ENCODE assay signal across 9 cellular contexts in the genomic region with DNA sequence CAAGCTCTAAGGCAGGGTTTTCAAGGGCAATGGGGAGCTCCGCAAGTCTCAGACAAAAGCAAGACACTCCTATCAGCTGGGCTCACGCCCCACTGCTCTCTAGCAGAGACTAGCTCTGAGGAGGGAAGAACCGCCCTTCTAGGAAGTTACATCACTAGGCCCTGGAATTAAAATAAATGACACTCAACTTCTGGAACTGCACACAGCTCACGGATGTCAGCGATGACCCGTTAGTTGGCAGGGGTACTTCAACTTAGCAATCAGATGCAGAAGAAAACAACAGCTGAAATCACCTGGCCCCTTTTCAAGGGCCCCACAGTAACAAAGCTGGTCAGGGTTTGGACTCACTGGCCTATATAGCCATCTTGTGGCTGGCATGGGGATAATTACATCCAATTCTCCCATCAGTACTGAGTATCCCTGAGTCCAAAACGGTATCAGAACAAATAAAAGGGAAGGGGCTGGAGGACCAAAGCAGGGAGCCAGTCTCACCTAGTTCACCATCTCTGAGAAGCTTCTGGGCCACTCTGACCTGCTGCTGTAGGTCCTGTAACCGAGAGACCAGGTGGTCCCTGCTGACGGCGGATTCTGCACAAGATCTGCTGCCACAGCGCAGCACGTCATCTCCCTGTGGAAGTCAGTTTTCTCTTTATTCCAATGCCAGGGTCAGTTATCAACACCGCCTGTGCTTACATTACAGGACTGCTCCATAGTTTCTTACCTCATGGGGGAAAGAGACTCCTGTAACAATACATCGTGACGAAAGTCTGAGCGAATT. TPM values are rescaled to one million over a fixed set of nuclear protein-coding genes. Genes with fewer than 3 reads are reported as not detected.
DNase-seq lines count a peak whose midpoint lies in the region; ATAC-seq, FAIRE-seq and TF ChIP-seq lines count a peak whose summit lies in the region.
"Had no signal": no experiment of that assay in that cellular context is flagged by ENCODE, and none has a peak within 500 bp of the region (broad histone marks: within the 10 kb centered on the region; RNA-seq: fewer than 3 reads in every experiment).

No MANE protein-coding gene starts in this region.

- peaks cover 19 to 35% of the 10 kb centered on the region in 2 donors for H3K36me3 Mint-ChIP-seq in stimulated activated naive B cell treated with anti-CD40 and anti-IgM and Interleukin-4, amounts not matched to agents 10 μg/mL and 1 μg/mL and 100 μg/mL, for 72 hours

- no peak overlapping the region for H3K4me2 ChIP-seq in keratinocyte (ENCODE audit: control insufficient read depth, extremely low read depth, insufficient read depth, low read depth, low read length)

- FAIRE-seq in keratinocyte (lab: Jason Lieb, UNC): peak; percentile 81

- H3K27ac ChIP-seq in keratinocyte (ENCODE audit: control insufficient read depth, insufficient read depth, low read length): peak overlapping the region; percentile 38

- no peak overlapping the region for H3K4me3 ChIP-seq in keratinocyte (ENCODE audit: control insufficient read depth in 2 of 3, extremely low read depth in 1 of 3, insufficient read depth in 2 of 3, low read depth in 1 of 3, low read length in 3 of 3)

- no peaks in the 10 kb centered on the region for H3K27me3 ChIP-seq in keratinocyte (ENCODE audit: control insufficient read depth, extremely low read depth, insufficient read depth, low read length)

- peak overlapping the region; percentile 37 to 66 for H3K4me3 Mint-ChIP-seq in stimulated activated naive B cell treated with anti-CD40 and anti-IgM and Interleukin-4, amounts not matched to agents 10 μg/mL and 1 μg/mL and 100 μg/mL, for 72 hours
- H3K4me3 Mint-ChIP-seq: central memory CD8-positive, alpha-beta T cell had no signal

- H3K9me1 ChIP-seq in keratinocyte (ENCODE audit: control insufficient read depth, extremely low read depth, insufficient read depth, low read length): no peaks in the 10 kb centered on the region

- DNase-seq in NCI-H2171 treated with DMSO at 0.1 percent for 48 hours (lab: John Stamatoyannopoulos, UW) (peak; percentile 45), NCI-H2171 (lab: John Stamatoyannopoulos, UW) (no peak), NCI-H2227 (lab: John Stamatoyannopoulos, UW; ENCODE audit: unreplicated experiment) (peak; percentile 47), T47D (ENCODE audit: low read depth in 1 of 2, low spot score in 1 of 2) (peak; percentile 52 to 66), keratinocyte (ENCODE audit: low read depth, low spot score) (no peak)
- peak; percentile 40 for DNase-seq in stimulated activated naive B cell treated with anti-CD40 and anti-IgM and Interleukin-4, amounts not matched to agents 10 μg/mL and 1 μg/mL and 100 μg/mL, for 72 hours

- in situ Hi-C loops in T47D (cut with HindIII; ENCODE audit: low pct_unique_long_range_greater_than_20kb, low sequenced_read_pairs): no loop called here

- H3K27me3 Mint-ChIP-seq in stimulated activated naive B cell treated with anti-CD40 and anti-IgM and Interleukin-4, amounts not matched to agents 10 μg/mL and 1 μg/mL and 100 μg/mL, for 72 hours: no peaks in the 10 kb centered on the region
- H3K27me3 Mint-ChIP-seq: central memory CD8-positive, alpha-beta T cell had no signal

- H3K9me3 Mint-ChIP-seq in stimulated activated naive B cell treated with anti-CD40 and anti-IgM and Interleukin-4, amounts not matched to agents 10 μg/mL and 1 μg/mL and 100 μg/mL, for 72 hours: no peaks in the 10 kb centered on the region
- H3K9me3 Mint-ChIP-seq: central memory CD8-positive, alpha-beta T cell had no signal

- no peaks in the 10 kb centered on the region for H4K20me1 ChIP-seq in keratinocyte (ENCODE audit: control insufficient read depth, extremely low read depth, insufficient read depth, low read length)

- no peaks in the 10 kb centered on the region for H3K79me2 ChIP-seq in keratinocyte (ENCODE audit: control insufficient read depth, insufficient read depth, low read length)

- peaks cover 30% of the 10 kb centered on the region for H3K4me1 ChIP-seq in keratinocyte (ENCODE audit: control insufficient read depth, extremely low read depth, insufficient read depth, low read length)

- dilution Hi-C loops in keratinocyte (cut with MboI; ENCODE audit: extremely low pct_ligation_motif_present, low sequenced_read_pairs): loop anchor here (5.0 kb wide), 2 partner anchors 52 to 63 kb away; no protein-coding TSS in a partner anchor

- H3K9ac ChIP-seq in keratinocyte (ENCODE audit: control insufficient read depth, extremely low read depth, insufficient read depth, low read length): no peak overlapping the region

- peak; percentile 62 to 74 (median 73) for TF ChIP-seq CTCF in keratinocyte (optimal IDR thresholded peaks at IDR 0.05 in 1 of 3, IDR thresholded peaks at IDR 0.05 in 1 of 3, conservative IDR thresholded peaks at IDR 0.05 in 1 of 3; ENCODE audit: extremely low read depth in 1 of 3, insufficient read depth in 2 of 3, low read length in 3 of 3)

- no peaks in the 10 kb centered on the region for H3K9me3 ChIP-seq in keratinocyte (ENCODE audit: control insufficient read depth, low read depth, low read length)

- ATAC-seq in stimulated activated naive B cell treated with anti-CD40 and anti-IgM and Interleukin-4, amounts not matched to agents 10 μg/mL and 1 μg/mL and 100 μg/mL, for 72 hours (replicated peaks): peak; percentile 91 to 94
- no peak for ATAC-seq in HG02763 (IDR thresholded peaks at IDR 0.05; ENCODE audit: unreplicated experiment)
- ATAC-seq in HG03135 (IDR thresholded peaks at IDR 0.05; ENCODE audit: unreplicated experiment): no peak

- no peak overlapping the region for H2AFZ ChIP-seq in keratinocyte (ENCODE audit: control insufficient read depth, low read length)

- peaks cover 22 to 27% of the 10 kb centered on the region in 2 donors for H3K4me1 Mint-ChIP-seq in stimulated activated naive B cell treated with anti-CD40 and anti-IgM and Interleukin-4, amounts not matched to agents 10 μg/mL and 1 μg/mL and 100 μg/mL, for 72 hours
- H3K4me1 Mint-ChIP-seq: central memory CD8-positive, alpha-beta T cell had no signal

- peak overlapping the region; percentile 90 for H3K27ac Mint-ChIP-seq in stimulated activated naive B cell treated with anti-CD40 and anti-IgM and Interleukin-4, amounts not matched to agents 10 μg/mL and 1 μg/mL and 100 μg/mL, for 72 hours

- peaks cover 8 to 9% of the 10 kb centered on the region in 2 experiments for H3K36me3 ChIP-seq in keratinocyte (ENCODE audit: control insufficient read depth in 2 of 2, extremely low read depth in 1 of 2, insufficient read depth in 2 of 2, low read length in 2 of 2)

RNA-seq across cellular contexts. Expression of gene SERPINF1, which starts 22.2 kb away (rescaled TPM):
- 17.3 to 29.8 TPM (median 23.2 TPM) in 3 replicates for polyA plus RNA-seq in keratinocyte
- 7.0 TPM for polyA plus RNA-seq in keratinocyte (2011; ENCODE audit: low read depth)
- 7.6 and 12.1 TPM in 2 replicates for polyA plus RNA-seq in keratinocyte (2011; cell fraction: cytosol; rRNA removed)
- polyA plus RNA-seq in keratinocyte (2011; cell fraction: nucleus; rRNA removed): 74.3 and 95.0 TPM in 2 replicates
- 7.5 and 8.7 TPM in 2 replicates for polyA plus RNA-seq in keratinocyte (2012; ENCODE audit: low replicate concordance)
- polyA minus RNA-seq in keratinocyte: 9.5 to 29.1 TPM (median 15.6 TPM) in 3 replicates
- polyA minus RNA-seq in keratinocyte (2011; cell fraction: cytosol; rRNA and poly(A)+ RNA removed): 11.1 TPM
- polyA minus RNA-seq in keratinocyte (2011; cell fraction: nucleus; rRNA and poly(A)+ RNA removed): 6.6 and 10.3 TPM in 2 replicates

RNA-seq across cellular contexts. Expression of gene SERPINF2, which starts 41.4 kb away (rescaled TPM):
- polyA plus RNA-seq in keratinocyte: 0.93 to 1.5 TPM (median 0.96 TPM) in 3 replicates
- not detected for polyA plus RNA-seq in keratinocyte (2011; ENCODE audit: low read depth)
- 0.50 and 1.1 TPM in 2 replicates for polyA plus RNA-seq in keratinocyte (2011; cell fraction: cytosol; rRNA removed)
- 1.3 and 2.0 TPM in 2 replicates for polyA plus RNA-seq in keratinocyte (2011; cell fraction: nucleus; rRNA removed)
- 0.66 and 1.7 TPM in 2 replicates for polyA plus RNA-seq in keratinocyte (2012; ENCODE audit: low replicate concordance)
- polyA minus RNA-seq in keratinocyte: 0.45 to 1.0 TPM (median 0.46 TPM) in 3 replicates
- 2.3 TPM for polyA minus RNA-seq in keratinocyte (2011; cell fraction: cytosol; rRNA and poly(A)+ RNA removed)
- 0.95 and 1.0 TPM in 2 replicates for polyA minus RNA-seq in keratinocyte (2011; cell fraction: nucleus; rRNA and poly(A)+ RNA removed)

RNA-seq across cellular contexts. Expression of gene SMYD4, which starts 45.7 kb away (rescaled TPM):
- 5.6 to 6.3 TPM (median 5.8 TPM) in 3 replicates for polyA plus RNA-seq in keratinocyte
- 3.0 TPM for polyA plus RNA-seq in keratinocyte (2011; ENCODE audit: low read depth)
- polyA plus RNA-seq in keratinocyte (2011; cell fraction: cytosol; rRNA removed): 2.6 and 2.9 TPM in 2 replicates
- 12.9 and 15.0 TPM in 2 replicates for polyA plus RNA-seq in keratinocyte (2011; cell fraction: nucleus; rRNA removed)
- polyA plus RNA-seq in keratinocyte (2012; ENCODE audit: low replicate concordance): 4.0 and 5.3 TPM in 2 replicates
- 9.7 to 12.1 TPM (median 11.0 TPM) in 3 replicates for polyA minus RNA-seq in keratinocyte
- polyA minus RNA-seq in keratinocyte (2011; cell fraction: cytosol; rRNA and poly(A)+ RNA removed): 4.0 TPM
- polyA minus RNA-seq in keratinocyte (2011; cell fraction: nucleus; rRNA and poly(A)+ RNA removed): 8.7 and 15.7 TPM in 2 replicates

RNA-seq across cellular contexts. Expression of gene RPA1, which starts 45.8 kb away (rescaled TPM):
- 70.5 to 79.7 TPM (median 74.9 TPM) in 3 replicates for polyA plus RNA-seq in keratinocyte
- 106 TPM for polyA plus RNA-seq in keratinocyte (2011; ENCODE audit: low read depth)
- 58.5 and 69.8 TPM in 2 replicates for polyA plus RNA-seq in keratinocyte (2011; cell fraction: cytosol; rRNA removed)
- 81.6 and 93.6 TPM in 2 replicates for polyA plus RNA-seq in keratinocyte (2011; cell fraction: nucleus; rRNA removed)
- 38.9 and 51.3 TPM in 2 replicates for polyA plus RNA-seq in keratinocyte (2012; ENCODE audit: low replicate concordance)
- 29.1 to 98.7 TPM (median 89.5 TPM) in 3 replicates for polyA minus RNA-seq in keratinocyte
- polyA minus RNA-seq in keratinocyte (2011; cell fraction: cytosol; rRNA and poly(A)+ RNA removed): 31.5 TPM
- polyA minus RNA-seq in keratinocyte (2011; cell fraction: nucleus; rRNA and poly(A)+ RNA removed): 19.7 and 33.0 TPM in 2 replicates

RNA-seq across cellular contexts. Expression of gene WDR81, which starts 59.5 kb away (rescaled TPM):
- 4.2 to 9.5 TPM (median 7.3 TPM) in 3 replicates for polyA plus RNA-seq in keratinocyte
- 3.9 TPM for polyA plus RNA-seq in keratinocyte (2011; ENCODE audit: low read depth)
- polyA plus RNA-seq in keratinocyte (2011; cell fraction: cytosol; rRNA removed): 2.9 and 6.2 TPM in 2 replicates
- polyA plus RNA-seq in keratinocyte (2011; cell fraction: nucleus; rRNA removed): 21.5 and 27.0 TPM in 2 replicates
- polyA plus RNA-seq in keratinocyte (2012; ENCODE audit: low replicate concordance): 8.9 and 15.4 TPM in 2 replicates
- polyA minus RNA-seq in keratinocyte: 7.7 to 21.7 TPM (median 11.9 TPM) in 3 replicates
- 19.6 TPM for polyA minus RNA-seq in keratinocyte (2011; cell fraction: cytosol; rRNA and poly(A)+ RNA removed)
- 30.9 and 37.2 TPM in 2 replicates for polyA minus RNA-seq in keratinocyte (2011; cell fraction: nucleus; rRNA and poly(A)+ RNA removed)

Comparison
In these comparisons a context has a peak if more than half of its experiments do, and no peak if none do; other contexts are left out.
1. DNase-seq: peak in NCI-H2171 treated with DMSO at 0.1 percent for 48 hours (single experiment), NCI-H2227 (single experiment), T47D (2 of 2) and stimulated activated naive B cell treated with anti-CD40 and anti-IgM and Interleukin-4, amounts not matched to agents 10 μg/mL and 1 μg/mL and 100 μg/mL, for 72 hours (single experiment); none in NCI-H2171 (single experiment) and keratinocyte (single experiment).
2. ATAC-seq: peak in stimulated activated naive B cell treated with anti-CD40 and anti-IgM and Interleukin-4, amounts not matched to agents 10 μg/mL and 1 μg/mL and 100 μg/mL, for 72 hours (2 of 2); none in HG02763 (single experiment) and HG03135 (single experiment).